In genomic region chr1:68197891-68198290, GRCh38 we compare ENCODE assay signal across 1 cellular context.
TF ChIP-seq lines count a peak whose summit lies in the region.

No MANE protein-coding gene starts in this region.

TF ChIP-seq in HCT116, 20 proteins besides CTCF, POLR2A, EP300 and RAD21 (continued from another document):
- TF ChIP-seq REST (IDR thresholded peaks at IDR 0.05; ENCODE audit: low read depth) (no peak), EZH2 (IDR thresholded peaks at IDR 0.05) (no peak), CEBPB (IDR thresholded peaks at IDR 0.05; ENCODE audit: low read depth) (peak; percentile 85), SP1 (IDR thresholded peaks at IDR 0.05; ENCODE audit: low read depth) (peak; percentile 65), ELF1 (IDR thresholded peaks at IDR 0.05; ENCODE audit: borderline replicate concordance, low read depth) (no peak), MAX (IDR thresholded peaks at IDR 0.05) (no peak), EGR1 (IDR thresholded peaks at IDR 0.05; ENCODE audit: low read depth) (peak; percentile 62), POLR2AphosphoS5 (IDR thresholded peaks at IDR 0.05; ENCODE audit: low read depth, low read length) (peak; percentile 41; the same call in 1 of the 2 replicates), SRF (IDR thresholded peaks at IDR 0.05; ENCODE audit: low read depth) (no peak)
